ENCODE assay signal across 1 cellular context in the genomic region with DNA sequence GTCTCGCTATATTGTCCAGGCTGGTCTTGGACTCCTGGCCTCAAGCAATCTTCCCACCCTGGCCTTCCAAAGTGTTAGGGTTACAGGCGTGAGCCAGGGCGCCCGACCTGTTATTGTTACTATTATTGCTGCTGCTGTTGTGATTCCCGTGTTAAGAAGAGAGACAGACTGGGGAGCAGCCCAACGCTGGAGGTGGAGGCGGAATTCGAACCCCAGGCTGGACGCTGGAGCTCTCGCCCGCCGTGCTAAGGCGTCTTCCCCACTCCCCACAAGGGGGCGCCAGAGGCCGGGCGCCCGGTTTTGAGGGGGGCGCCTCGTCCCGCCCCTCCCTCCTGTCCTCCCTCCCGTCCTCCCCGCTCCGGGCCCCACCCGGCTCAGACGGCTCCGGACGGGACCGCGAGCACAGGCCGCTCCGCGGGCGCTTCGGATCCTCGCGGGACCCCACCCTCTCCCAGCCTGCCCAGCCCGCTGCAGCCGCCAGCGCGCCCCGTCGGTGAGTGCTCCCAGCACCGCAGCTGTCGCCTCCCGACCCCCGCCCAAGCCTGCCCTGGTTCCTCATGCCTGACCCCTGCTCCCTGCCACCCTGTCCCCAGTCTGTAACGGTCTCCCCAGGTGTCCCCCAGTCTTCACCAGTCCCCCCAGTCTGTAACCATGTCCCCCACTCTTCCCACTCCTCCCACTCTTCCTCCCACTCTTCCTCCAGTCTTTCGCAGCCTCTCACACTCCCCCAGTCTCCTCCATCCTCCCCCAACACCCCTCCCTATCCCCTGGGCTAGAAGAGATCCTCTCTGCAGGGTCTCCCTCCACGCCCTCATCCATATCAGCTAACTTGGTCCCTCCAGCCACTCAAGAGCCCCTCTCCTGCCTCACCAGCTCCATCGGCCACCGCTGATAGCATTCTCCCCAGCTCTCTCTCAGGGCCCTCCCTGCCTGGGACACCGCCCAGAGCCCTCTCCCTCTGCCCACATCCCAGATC.
A peak's percentile ranks its signal among the peaks of the same experiment; 100 is the strongest.
TF ChIP-seq lines count a peak whose summit lies in the region.

Gene EHD2, plus strand, starts transcription at position 377 of the 976 bp plus-strand sequence. CDS start 3,191 bp downstream, outside the sequence.

TF ChIP-seq in K562, 482 proteins besides CTCF, POLR2A, EP300 and RAD21 (continued from another document and continues in another):
- no peak for TF ChIP-seq ZNF76 (CRISPR knock-in tag; IDR thresholded peaks at IDR 0.05; ENCODE audit: borderline replicate concordance)
- TF ChIP-seq NCOR1 (IDR thresholded peaks at IDR 0.05), result no peak
- TF ChIP-seq ZNF696 (CRISPR knock-in tag; conservative IDR thresholded peaks at IDR 0.05), result no peak
- no peak for TF ChIP-seq ZNF354B (CRISPR knock-in tag; IDR thresholded peaks at IDR 0.05)
- TF ChIP-seq ZBTB8A (IDR thresholded peaks at IDR 0.05; ENCODE audit: partially characterized antibody), result no peak
- 0 out of 2 replicates have a peak, but pooled peaks have one; percentile 20 for TF ChIP-seq FOXJ2 (tag; IDR thresholded peaks at IDR 0.05)
- peak; percentile 60; the same call in 1 of the 2 replicates for TF ChIP-seq GATAD2A (IDR thresholded peaks at IDR 0.05)
- TF ChIP-seq TEAD2 (tag; IDR thresholded peaks at IDR 0.05), result no peak
- TF ChIP-seq KDM1A (IDR thresholded peaks at IDR 0.05), result peak; percentile 51 to 69; a peak in 2 of 4 replicates
- TF ChIP-seq FOSL1 (tag; conservative IDR thresholded peaks at IDR 0.05), result peak; percentile 41; the same call in 1 of the 2 replicates
- TF ChIP-seq, protein P1, sequence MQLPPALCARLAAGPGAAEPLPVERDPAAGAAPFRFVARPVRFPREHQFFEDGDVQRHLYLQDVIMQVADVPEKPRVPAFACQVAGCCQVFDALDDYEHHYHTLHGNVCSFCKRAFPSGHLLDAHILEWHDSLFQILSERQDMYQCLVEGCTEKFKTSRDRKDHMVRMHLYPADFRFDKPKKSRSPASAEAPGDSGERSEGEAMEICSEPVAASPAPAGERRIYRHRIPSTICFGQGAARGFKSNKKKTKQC (CRISPR knock-in tag; IDR thresholded peaks at IDR 0.05), result peak; percentile 35; the same call in 1 of the 2 replicates
- TF ChIP-seq MAFG (tag; conservative IDR thresholded peaks at IDR 0.05), result no peak
- no peak for TF ChIP-seq MAFF (IDR thresholded peaks at IDR 0.05; ENCODE audit: low read length)
- no peak for TF ChIP-seq PURB (CRISPR knock-in tag; IDR thresholded peaks at IDR 0.05; ENCODE audit: low read depth)
- peak; percentile 49; the same call in 1 of the 2 replicates for TF ChIP-seq ATF7 (IDR thresholded peaks at IDR 0.05)
- TF ChIP-seq NCOA4 (IDR thresholded peaks at IDR 0.05; ENCODE audit: partially characterized antibody), result no peak
- no peak; the same call in 1 of the 2 replicates for TF ChIP-seq SAFB (IDR thresholded peaks at IDR 0.05; ENCODE audit: borderline replicate concordance, low read depth, low read length)
- TF ChIP-seq ZNF398 (CRISPR knock-in tag; IDR thresholded peaks at IDR 0.05), result no peak
- TF ChIP-seq, protein P2, sequence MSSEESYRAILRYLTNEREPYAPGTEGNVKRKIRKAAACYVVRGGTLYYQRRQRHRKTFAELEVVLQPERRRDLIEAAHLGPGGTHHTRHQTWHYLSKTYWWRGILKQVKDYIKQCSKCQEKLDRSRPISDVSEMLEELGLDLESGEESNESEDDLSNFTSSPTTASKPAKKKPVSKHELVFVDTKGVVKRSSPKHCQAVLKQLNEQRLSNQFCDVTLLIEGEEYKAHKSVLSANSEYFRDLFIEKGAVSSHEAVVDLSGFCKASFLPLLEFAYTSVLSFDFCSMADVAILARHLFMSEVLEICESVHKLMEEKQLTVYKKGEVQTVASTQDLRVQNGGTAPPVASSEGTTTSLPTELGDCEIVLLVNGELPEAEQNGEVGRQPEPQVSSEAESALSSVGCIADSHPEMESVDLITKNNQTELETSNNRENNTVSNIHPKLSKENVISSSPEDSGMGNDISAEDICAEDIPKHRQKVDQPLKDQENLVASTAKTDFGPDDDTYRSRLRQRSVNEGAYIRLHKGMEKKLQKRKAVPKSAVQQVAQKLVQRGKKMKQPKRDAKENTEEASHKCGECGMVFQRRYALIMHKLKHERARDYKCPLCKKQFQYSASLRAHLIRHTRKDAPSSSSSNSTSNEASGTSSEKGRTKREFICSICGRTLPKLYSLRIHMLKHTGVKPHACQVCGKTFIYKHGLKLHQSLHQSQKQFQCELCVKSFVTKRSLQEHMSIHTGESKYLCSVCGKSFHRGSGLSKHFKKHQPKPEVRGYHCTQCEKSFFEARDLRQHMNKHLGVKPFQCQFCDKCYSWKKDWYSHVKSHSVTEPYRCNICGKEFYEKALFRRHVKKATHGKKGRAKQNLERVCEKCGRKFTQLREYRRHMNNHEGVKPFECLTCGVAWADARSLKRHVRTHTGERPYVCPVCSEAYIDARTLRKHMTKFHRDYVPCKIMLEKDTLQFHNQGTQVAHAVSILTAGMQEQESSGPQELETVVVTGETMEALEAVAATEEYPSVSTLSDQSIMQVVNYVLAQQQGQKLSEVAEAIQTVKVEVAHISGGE (CRISPR knock-in tag; IDR thresholded peaks at IDR 0.05), result no peak
- no peak for TF ChIP-seq ATF2 (CRISPR knock-in tag; IDR thresholded peaks at IDR 0.05)
- TF ChIP-seq KAT8 (IDR thresholded peaks at IDR 0.05; ENCODE audit: low read depth), result no peak
- no peak for TF ChIP-seq CEBPB (tag; IDR thresholded peaks at IDR 0.05)
- no peak for TF ChIP-seq ZNF347 (CRISPR knock-in tag; IDR thresholded peaks at IDR 0.05; ENCODE audit: low read depth)
- TF ChIP-seq CCAR2 (IDR thresholded peaks at IDR 0.05; ENCODE audit: low read depth, low read length), result no peak
- peak; percentile 87 for TF ChIP-seq LARP7 (IDR thresholded peaks at IDR 0.05)
- no peak for TF ChIP-seq SIRT6 (IDR thresholded peaks at IDR 0.05; ENCODE audit: low read depth, low read length)
- TF ChIP-seq, protein P3, sequence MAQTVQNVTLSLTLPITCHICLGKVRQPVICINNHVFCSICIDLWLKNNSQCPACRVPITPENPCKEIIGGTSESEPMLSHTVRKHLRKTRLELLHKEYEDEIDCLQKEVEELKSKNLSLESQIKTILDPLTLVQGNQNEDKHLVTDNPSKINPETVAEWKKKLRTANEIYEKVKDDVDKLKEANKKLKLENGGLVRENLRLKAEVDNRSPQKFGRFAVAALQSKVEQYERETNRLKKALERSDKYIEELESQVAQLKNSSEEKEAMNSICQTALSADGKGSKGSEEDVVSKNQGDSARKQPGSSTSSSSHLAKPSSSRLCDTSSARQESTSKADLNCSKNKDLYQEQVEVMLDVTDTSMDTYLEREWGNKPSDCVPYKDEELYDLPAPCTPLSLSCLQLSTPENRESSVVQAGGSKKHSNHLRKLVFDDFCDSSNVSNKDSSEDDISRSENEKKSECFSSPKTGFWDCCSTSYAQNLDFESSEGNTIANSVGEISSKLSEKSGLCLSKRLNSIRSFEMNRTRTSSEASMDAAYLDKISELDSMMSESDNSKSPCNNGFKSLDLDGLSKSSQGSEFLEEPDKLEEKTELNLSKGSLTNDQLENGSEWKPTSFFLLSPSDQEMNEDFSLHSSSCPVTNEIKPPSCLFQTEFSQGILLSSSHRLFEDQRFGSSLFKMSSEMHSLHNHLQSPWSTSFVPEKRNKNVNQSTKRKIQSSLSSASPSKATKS (CRISPR knock-in tag; IDR thresholded peaks at IDR 0.05), result no peak
- TF ChIP-seq MGA (IDR thresholded peaks at IDR 0.05), result no peak
- TF ChIP-seq PHF21A (IDR thresholded peaks at IDR 0.05; ENCODE audit: borderline replicate concordance, low read depth), result 0 out of 2 replicates have a peak, but pooled peaks have one; percentile 0
- TF ChIP-seq CREBBP (IDR thresholded peaks at IDR 0.05; ENCODE audit: low read depth, low read length), result no peak
- peak; percentile 75 for TF ChIP-seq ARID2 (IDR thresholded peaks at IDR 0.05)
- TF ChIP-seq BRD4 (IDR thresholded peaks at IDR 0.05), result no peak
- TF ChIP-seq ZNF263 (CRISPR knock-in tag; IDR thresholded peaks at IDR 0.05; ENCODE audit: borderline replicate concordance), result peak; percentile 99
- TF ChIP-seq GATA2 (CRISPR knock-in tag; IDR thresholded peaks at IDR 0.05), result no peak
